8 cellular contexts compared by ENCODE assay signal in the genomic region with DNA sequence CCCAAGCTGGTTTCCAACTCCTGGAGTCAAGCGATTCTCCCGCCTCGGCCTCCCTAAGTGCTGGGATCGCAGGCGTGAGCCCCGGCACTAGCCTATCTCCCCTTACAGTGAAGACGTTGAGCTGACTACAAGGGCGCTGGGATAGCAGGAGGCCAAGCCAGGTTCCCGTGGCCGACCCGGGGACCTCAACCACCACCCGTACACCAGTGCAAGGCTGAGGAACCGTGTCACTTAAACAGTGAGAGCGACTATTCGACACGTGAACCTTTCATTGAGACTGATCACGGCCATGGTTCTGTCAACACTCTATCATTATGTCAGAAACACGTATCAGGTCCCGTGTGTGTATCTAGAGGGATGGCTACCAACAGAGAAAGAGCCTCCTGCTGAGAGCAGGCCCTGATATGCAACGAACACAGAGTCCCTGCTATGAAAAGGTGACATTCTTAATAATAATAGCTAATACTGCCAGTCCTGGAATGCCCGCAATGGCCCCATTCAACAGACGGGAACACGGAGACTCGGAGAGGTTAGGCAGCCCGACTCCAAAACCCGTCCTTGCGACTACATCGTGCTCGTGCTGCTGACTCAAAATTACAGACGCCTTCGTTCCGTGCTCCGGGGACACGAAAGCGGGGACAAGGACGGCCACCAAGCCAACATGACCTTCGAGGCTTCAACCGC. TPM values are rescaled to one million over a fixed set of nuclear protein-coding genes. Genes with fewer than 3 reads are reported as not detected.
A peak's percentile ranks its signal among the peaks of the same experiment; 100 is the strongest.
DNase-seq lines count a peak whose midpoint lies in the region; ATAC-seq and TF ChIP-seq lines count a peak whose summit lies in the region.

No MANE protein-coding gene starts in this region.

- ATAC-seq in GM23338 (peak; percentile 2), GM18505 (IDR thresholded peaks at IDR 0.05; ENCODE audit: unreplicated experiment) (no peak)

- H3K4me1 ChIP-seq in BE2C (no peaks in the 10 kb centered on the region), GM23338 (ENCODE audit: insufficient read depth) (peaks cover 30% of the 10 kb centered on the region)

- H3F3A ChIP-seq in GM23338 (replicated peaks; ENCODE audit: low read depth), result 0 out of 2 replicates have a peak, but pooled peaks cover 16% of the 10 kb centered on the region

- peak overlapping the region; percentile 86 for H3K4me3 ChIP-seq in BE2C (ENCODE audit: low read depth, low read length)
- peak overlapping the region; percentile 95 for H3K4me3 ChIP-seq in GM23338
- peak overlapping the region; percentile 67 to 99 (median 92) for H3K4me3 ChIP-seq in dorsolateral prefrontal cortex

- no peak for TF ChIP-seq CTCF in BE2C (IDR thresholded peaks at IDR 0.05; ENCODE audit: low read depth, low read length)
- no peak for TF ChIP-seq CTCF in GM23338 (conservative IDR thresholded peaks at IDR 0.05; ENCODE audit: low read depth in 2 of 2)
- TF ChIP-seq CTCF in dorsolateral prefrontal cortex (IDR thresholded peaks at IDR 0.05 in 54 of 56, conservative IDR thresholded peaks at IDR 0.05 in 2 of 56; ENCODE audit: low read depth in 1 of 56, partially characterized antibody in 56 of 56), result no peak
- no peak for TF ChIP-seq CTCF in mesothelial cell of epicardium (IDR thresholded peaks at IDR 0.05; ENCODE audit: unreplicated experiment)

- no peaks in the 10 kb centered on the region for H3K9me3 ChIP-seq in BE2C

- H3K27ac Mint-ChIP-seq in GM23338 (peak overlapping the region; percentile 94), mesothelial cell of epicardium (peak overlapping the region; percentile 92)

- peak overlapping the region; percentile 91 for H3K4me3 Mint-ChIP-seq in GM23338
- peak overlapping the region; percentile 82 for H3K4me3 Mint-ChIP-seq in mesothelial cell of epicardium

- TF ChIP-seq POLR2A in GM18505 (IDR thresholded peaks at IDR 0.05; ENCODE audit: borderline replicate concordance, extremely low read depth, insufficient read depth, insufficient read length), result no peak

- peak overlapping the region; percentile 99 for H3K4me2 ChIP-seq in GM23338

- intact Hi-C loops in dorsolateral prefrontal cortex (cut with DNase I), result loop anchor here (2.0 to 10.0 kb wide), 6 partner anchors 281 to 571 kb away; a partner anchor contains a TSS

- H3K36me3 ChIP-seq in BE2C (peaks cover 3% of the 10 kb centered on the region; the same call in 1 of the 2 replicates), GM23338 (ENCODE audit: insufficient read depth) (no peaks in the 10 kb centered on the region)

- H2AFZ ChIP-seq in GM23338, result no peak overlapping the region

- peak overlapping the region; percentile 90 for H3K27ac ChIP-seq in GM23338 (ENCODE audit: low read depth)
- H3K27ac ChIP-seq in dorsolateral prefrontal cortex, result peak overlapping the region in 58 of 59 donors; percentile 77 to 98 (median 94)

- peaks cover 30% of the 10 kb centered on the region for H3K4me1 Mint-ChIP-seq in GM23338
- peaks cover 40% of the 10 kb centered on the region for H3K4me1 Mint-ChIP-seq in mesothelial cell of epicardium

- no peaks in the 10 kb centered on the region for H3K9me3 Mint-ChIP-seq in GM23338
- H3K9me3 Mint-ChIP-seq in mesothelial cell of epicardium, result peaks cover 3% of the 10 kb centered on the region

- H3K9me2 ChIP-seq in GM23338 (ENCODE audit: insufficient read depth), result no peaks in the 10 kb centered on the region

- DNase-seq in BE2C (peak; percentile 30), GM23338 (ENCODE audit: low spot score) (peak; percentile 34), SK-N-DZ (ENCODE audit: low spot score) (peak; percentile 51), dorsolateral prefrontal cortex (no peak), mesothelial cell of epicardium (ENCODE audit: low spot score in 2 of 2, unreplicated experiment in 2 of 2) (no peak), AG08395 (ENCODE audit: low spot score) (no peak), AG08396 (ENCODE audit: low spot score) (no peak)

- H3K27me3 ChIP-seq in BE2C (no peaks in the 10 kb centered on the region), GM23338 (ENCODE audit: insufficient read depth) (no peaks in the 10 kb centered on the region), dorsolateral prefrontal cortex (no peaks in the 10 kb centered on the region)

- peaks cover 55% of the 10 kb centered on the region for H3K79me2 ChIP-seq in GM23338 (replicated peaks; ENCODE audit: insufficient read depth)

- peaks cover 6% of the 10 kb centered on the region for H3K36me3 Mint-ChIP-seq in GM23338 (ENCODE audit: low read depth)
- no peaks in the 10 kb centered on the region for H3K36me3 Mint-ChIP-seq in mesothelial cell of epicardium

- H3K27me3 Mint-ChIP-seq in GM23338 (ENCODE audit: insufficient read depth, low read depth, poor library complexity) (peaks cover 5% of the 10 kb centered on the region), mesothelial cell of epicardium (ENCODE audit: low read depth) (no peaks in the 10 kb centered on the region)

- H4K20me1 ChIP-seq in GM23338 (replicated peaks; ENCODE audit: insufficient read depth), result peaks cover 40% of the 10 kb centered on the region

TF ChIP-seq in GM23338, 12 proteins besides CTCF, POLR2A, EP300 and RAD21 (continues in another document):
- TF ChIP-seq CREB1 (CRISPR knock-in tag; IDR thresholded peaks at IDR 0.05; ENCODE audit: low read depth), result no peak
- TF ChIP-seq ZNF114 (CRISPR knock-in tag; IDR thresholded peaks at IDR 0.05), result no peak
- TF ChIP-seq EZH2 (IDR thresholded peaks at IDR 0.05; ENCODE audit: low read depth, unreplicated experiment), result no peak
- no peak for TF ChIP-seq NANOG (IDR thresholded peaks at IDR 0.05; ENCODE audit: borderline replicate concordance)

RNA-seq across cellular contexts. Expression of a gene that starts 0.9 kb away (rescaled TPM):
- 18.5 TPM for polyA plus RNA-seq in BE2C (2012; ENCODE audit: insufficient read depth, insufficient read length, low read depth)
- 94.9 and 105 TPM in 2 replicates for total RNA-seq in GM23338 (2014; rRNA removed; shearing (Covaris generic))
- 47.5 and 50.3 TPM in 2 replicates for polyA plus RNA-seq in GM23338 (2016; fragmentation: Nextera tagmentation; extraction: Ambion mirVana)
- 58.2 and 62.1 TPM in 2 replicates for polyA plus RNA-seq in SK-N-DZ (2014; cell fraction: cytosol; rRNA removed)
- 44.9 and 46.4 TPM in 2 replicates for polyA plus RNA-seq in SK-N-DZ (2014; cell fraction: nucleus; rRNA removed)
- 10 to 100 TPM; 31.6 to 64.9 (median 50.8) TPM for total RNA-seq in dorsolateral prefrontal cortex
- 45.5 to 48.5 TPM (median 47.7 TPM) in 3 replicates for total RNA-seq in mesothelial cell of epicardium

RNA-seq across cellular contexts. Expression of a gene that starts 31.6 kb away (rescaled TPM):
- 4.1 TPM for polyA plus RNA-seq in BE2C (2012; ENCODE audit: insufficient read depth, insufficient read length, low read depth)
- total RNA-seq in GM23338 (2014; rRNA removed; shearing (Covaris generic)), result 13.0 and 15.8 TPM in 2 replicates
- polyA plus RNA-seq in GM23338 (2016; fragmentation: Nextera tagmentation; extraction: Ambion mirVana), result 6.5 and 7.0 TPM in 2 replicates
- polyA plus RNA-seq in SK-N-DZ (2014; cell fraction: cytosol; rRNA removed), result 20.3 and 31.9 TPM in 2 replicates
- 128 and 147 TPM in 2 replicates for polyA plus RNA-seq in SK-N-DZ (2014; cell fraction: nucleus; rRNA removed)
- 10 to 100 TPM in 118 of 120 experiments, 1 to 10 TPM in 2; 9.9 to 30.2 (median 17.2) TPM for total RNA-seq in dorsolateral prefrontal cortex
- 19.7 to 22.6 TPM (median 20.4 TPM) in 3 replicates for total RNA-seq in mesothelial cell of epicardium

Comparison
In these comparisons a context has a peak if more than half of its experiments do, and no peak if none do; other contexts are left out.
1. DNase-seq: peak in BE2C (single experiment), GM23338 (single experiment) and SK-N-DZ (single experiment); none in dorsolateral prefrontal cortex (0 of 10), mesothelial cell of epicardium (0 of 2), AG08395 (single experiment) and AG08396 (single experiment).
2. Peak in every context shown above with its lines, with median percentiles within 50 percentile points of each other: H3K4me3 ChIP-seq.